9 cellular contexts compared by ENCODE assay signal in the genomic region with DNA sequence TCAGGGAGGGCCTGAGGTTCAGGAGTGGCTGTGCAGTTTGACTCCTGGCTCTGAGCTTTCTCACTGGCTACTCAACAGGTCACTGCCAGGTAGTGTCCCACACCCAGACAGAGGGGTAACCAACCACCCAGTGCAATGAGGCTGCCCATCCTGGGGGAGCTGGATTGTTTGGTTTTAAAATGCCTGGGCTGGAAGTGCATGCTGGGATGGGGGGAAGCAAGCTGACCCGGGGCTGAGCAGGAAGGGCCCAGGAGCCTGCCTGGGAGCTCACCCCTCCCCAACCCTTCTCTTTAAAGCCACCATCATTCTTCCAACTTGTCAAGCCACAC. TPM values are rescaled to one million over a fixed set of nuclear protein-coding genes. Genes with fewer than 3 reads are reported as not detected.
A peak's percentile ranks its signal among the peaks of the same experiment; 100 is the strongest.
DNase-seq lines count a peak whose midpoint lies in the region; ATAC-seq and TF ChIP-seq lines count a peak whose summit lies in the region.
"Had no signal": no experiment of that assay in that cellular context is flagged by ENCODE, and none has a peak within 500 bp of the region (broad histone marks: within the 10 kb centered on the region; RNA-seq: fewer than 3 reads in every experiment).

No MANE protein-coding gene starts in this region.

- peak; percentile 37 for ATAC-seq in stimulated activated naive CD8-positive, alpha-beta T cell treated with anti-CD3 and anti-CD28 coated beads, Interleukin-15, amount 100 ng/mL, for 72 hours
- ATAC-seq in HG03095 (IDR thresholded peaks at IDR 0.05; ENCODE audit: unreplicated experiment) (no peak), HG03108 (IDR thresholded peaks at IDR 0.05; ENCODE audit: unreplicated experiment) (no peak)

- no peaks in the 10 kb centered on the region for H3K9me3 Mint-ChIP-seq in stimulated activated naive CD8-positive, alpha-beta T cell treated with anti-CD3 and anti-CD28 coated beads, Interleukin-15, amount 100 ng/mL, for 72 hours

- peak overlapping the region in 2 of 4 donors; percentile 50 to 51 for H3K27ac ChIP-seq in Peyer's patch
- peak overlapping the region in 3 of 4 donors; percentile 44 to 84 (median 71) for H3K27ac ChIP-seq in esophagus squamous epithelium
- H3K27ac ChIP-seq: 22Rv1 had no signal

- peak overlapping the region; percentile 88 to 92 for H3K4me3 Mint-ChIP-seq in stimulated activated naive CD8-positive, alpha-beta T cell treated with anti-CD3 and anti-CD28 coated beads, Interleukin-15, amount 100 ng/mL, for 72 hours

- peaks cover 12% of the 10 kb centered on the region for H3K4me1 Mint-ChIP-seq in stimulated activated naive CD8-positive, alpha-beta T cell treated with anti-CD3 and anti-CD28 coated beads, Interleukin-15, amount 100 ng/mL, for 72 hours

- peak; percentile 34 for DNase-seq in DMS79 (lab: John Stamatoyannopoulos, UW)
- DNase-seq in DMS79 treated with DMSO at 0.1 percent for 48 hours (lab: John Stamatoyannopoulos, UW): no peak
- no peak for DNase-seq in Peyer's patch
- no peak for DNase-seq in esophagus squamous epithelium (lab: John Stamatoyannopoulos, UW)
- no peak for DNase-seq in stimulated activated naive CD8-positive, alpha-beta T cell treated with anti-CD3 and anti-CD28 coated beads, Interleukin-15, amount 100 ng/mL, for 72 hours
- no peak for DNase-seq in GM19238 (ENCODE audit: insufficient read length, low spot score)

- no peak for TF ChIP-seq POLR2A in Peyer's patch (IDR thresholded peaks at IDR 0.05)
- TF ChIP-seq POLR2A in esophagus squamous epithelium (IDR thresholded peaks at IDR 0.05): no peak

- H3K36me3 ChIP-seq in Peyer's patch (no peaks in the 10 kb centered on the region), esophagus squamous epithelium (no peaks in the 10 kb centered on the region)

- intact Hi-C loops in esophagus squamous epithelium (cut with DNase I): loop anchor here (10.0 kb wide), 1 partner anchor 74 kb away; no protein-coding TSS in a partner anchor

- H3K9me3 ChIP-seq in Peyer's patch: no peaks in the 10 kb centered on the region
- H3K9me3 ChIP-seq in esophagus squamous epithelium: no peaks in the 10 kb centered on the region

- H3K4me3 ChIP-seq in Peyer's patch: peak overlapping the region; percentile 38 to 49 (median 46)
- H3K4me3 ChIP-seq in esophagus squamous epithelium: peak overlapping the region in 3 of 4 donors; percentile 50 to 74 (median 52)

- peaks cover 0 to 8% (median 4%) of the 10 kb centered on the region in 4 donors for H3K4me1 ChIP-seq in Peyer's patch
- peaks cover 0 to 16% (median 6%) of the 10 kb centered on the region in 3 donors for H3K4me1 ChIP-seq in esophagus squamous epithelium

- peak overlapping the region; percentile 65 to 78 for H3K27ac Mint-ChIP-seq in stimulated activated naive CD8-positive, alpha-beta T cell treated with anti-CD3 and anti-CD28 coated beads, Interleukin-15, amount 100 ng/mL, for 72 hours

- TF ChIP-seq CTCF in Peyer's patch (IDR thresholded peaks at IDR 0.05): no peak
- TF ChIP-seq CTCF in esophagus squamous epithelium (IDR thresholded peaks at IDR 0.05): no peak

- 0% methylated on average over 1 of the region's 1 CpG; no CpG with 5 or more reads in 1 of the 2 donors for WGBS in esophagus squamous epithelium, 2 donors

- H3K27me3 Mint-ChIP-seq in stimulated activated naive CD8-positive, alpha-beta T cell treated with anti-CD3 and anti-CD28 coated beads, Interleukin-15, amount 100 ng/mL, for 72 hours: peaks cover 6% of the 10 kb centered on the region

- no peaks in the 10 kb centered on the region for H3K27me3 ChIP-seq in Peyer's patch
- no peaks in the 10 kb centered on the region for H3K27me3 ChIP-seq in esophagus squamous epithelium

RNA-seq across cellular contexts. Expression of gene ABHD12B, which starts 12.6 kb away (rescaled TPM):
- total RNA-seq in Peyer's patch (not detected), esophagus squamous epithelium (under 1 TPM in 1 of 4 donors, not detected in 3; 0.53 TPM)

RNA-seq across cellular contexts. Expression of gene NIN, which starts 28.3 kb away (rescaled TPM):
- total RNA-seq in Peyer's patch: 100 to 1,000 TPM in 1 of 4 donors, 10 to 100 TPM in 3; 13.8 to 151 (median 21.5) TPM
- total RNA-seq in esophagus squamous epithelium: 10 to 100 TPM; 12.2 to 36.8 (median 24.5) TPM
